Comparison of ENCODE assay signal across 7 cellular contexts in genomic region chr5:95760291-95761191, GRCh38. TPM values are rescaled to one million over a fixed set of nuclear protein-coding genes. Genes with fewer than 3 reads are reported as not detected.
DNase-seq lines count a peak whose midpoint lies in the region; ATAC-seq, FAIRE-seq and TF ChIP-seq lines count a peak whose summit lies in the region.

No MANE protein-coding gene starts in this region.

- FAIRE-seq in HepG2 (lab: Jason Lieb, UNC): peak; percentile 68

- H3K27me3 ChIP-seq in Loucy (ENCODE audit: insufficient read depth, low read length, poor library complexity, severe bottlenecking) (no peaks in the 10 kb centered on the region), adrenal gland (no peaks in the 10 kb centered on the region), HepG2 (ENCODE audit: control insufficient read depth in 1 of 2, insufficient read depth in 2 of 2, low read length in 2 of 2) (no peaks in the 10 kb centered on the region)

- TF ChIP-seq EP300 in HepG2 (IDR thresholded peaks at IDR 0.05; ENCODE audit: low read depth in 2 of 2, low read length in 2 of 2) (0 out of 4 replicates have a peak, but pooled peaks of 1 of the 2 experiments have one; percentile 8), HepG2 (CRISPR knock-in tag; IDR thresholded peaks at IDR 0.05; ENCODE audit: borderline replicate concordance) (no peak; the same call in 1 of the 2 replicates)

- H4K20me1 ChIP-seq in Loucy (ENCODE audit: insufficient read depth, low read length, poor library complexity, severe bottlenecking) (no peaks in the 10 kb centered on the region), HepG2 (ENCODE audit: insufficient read depth, low read length) (no peaks in the 10 kb centered on the region)

- TF ChIP-seq POLR2A in adrenal gland (IDR thresholded peaks at IDR 0.05): no peak
- TF ChIP-seq POLR2A in HepG2 (IDR thresholded peaks at IDR 0.05; ENCODE audit: insufficient read depth in 1 of 2, low read depth in 2 of 2, low read length in 2 of 2): no peak

- peaks cover 21% of the 10 kb centered on the region; the same call in 1 of the 2 replicates for H3K36me3 ChIP-seq in Loucy (ENCODE audit: insufficient read depth, low read length)
- peaks cover 0 to 17% of the 10 kb centered on the region in 2 donors for H3K36me3 ChIP-seq in adrenal gland (replicated peaks in 1 of 2)
- H3K36me3 ChIP-seq in HepG2 (replicated peaks in 1 of 2; ENCODE audit: control insufficient read depth in 1 of 2, insufficient read depth in 2 of 2, low read length in 2 of 2): peaks cover 0 to 8% of the 10 kb centered on the region in 2 experiments; a peak in 2 of 5 replicates

- H2AFZ ChIP-seq in Loucy (ENCODE audit: low read length) (no peak overlapping the region), HepG2 (ENCODE audit: low read length) (no peak overlapping the region)

- DNase-seq in adrenal gland (no peak), HepG2 (ENCODE audit: low spot score) (peak; percentile 71), posterior cingulate gyrus (no peak)
- DNase-seq in activated CD8-positive, alpha-beta memory T cell treated with anti-CD3 and anti-CD28 coated beads, Interleukin-2, amount 50 U/mL, for 48 hours: no peak

- H3F3A ChIP-seq in Loucy (ENCODE audit: low read depth): no peaks in the 10 kb centered on the region

- CTCF ChIA-PET in HepG2 (lab: Yijun Ruan, JAX; ENCODE audit: low intra/inter-chr PET ratio, low total read pairs): interaction anchor here (1.1 kb wide), 1 partner anchor 21 kb away, joined by 3 read pairs; no protein-coding TSS in a partner anchor

- no peak for TF ChIP-seq CTCF in Loucy (conservative IDR thresholded peaks at IDR 0.05; ENCODE audit: low read length)
- TF ChIP-seq CTCF in adrenal gland (IDR thresholded peaks at IDR 0.05): no peak
- no peak for TF ChIP-seq CTCF in HepG2 (CRISPR knock-in tag; IDR thresholded peaks at IDR 0.05)

- ATAC-seq in GM18498 (IDR thresholded peaks at IDR 0.05; ENCODE audit: unreplicated experiment) (peak; percentile 92), GM21825 (IDR thresholded peaks at IDR 0.05; ENCODE audit: unreplicated experiment) (peak; percentile 91), HepG2 (peak; percentile 14)

- POLR2A ChIA-PET in HepG2 (lab: Yijun Ruan, JAX): interaction anchor here (0.6 to 1.1 kb wide), 7 partner anchors 8 to 206 kb away, joined by 3 to 8 read pairs (median 3); partner anchors contain the start of genes ARSK, GLRX, RHOBTB3 and SKIC3

- peak overlapping the region; percentile 82 for H3K4me2 ChIP-seq in Loucy (ENCODE audit: low read depth, low read length, poor library complexity, severe bottlenecking)
- peak overlapping the region; percentile 68 for H3K4me2 ChIP-seq in HepG2 (ENCODE audit: low read depth, low read length)

- H3K9me2 ChIP-seq in Loucy (replicated peaks; ENCODE audit: low read depth, low read length): no peaks in the 10 kb centered on the region

- BruUV-seq in HepG2 (replicated peaks; lab: Mats Ljungman, UMichigan): no TSS peak

- no peak for TF ChIP-seq RAD21 in HepG2 (CRISPR knock-in tag; IDR thresholded peaks at IDR 0.05)

- peak overlapping the region in 4 of 5 donors; percentile 11 to 71 (median 54) for H3K27ac ChIP-seq in adrenal gland
- H3K27ac ChIP-seq in HepG2 (ENCODE audit: extremely low read length, insufficient read depth, low read length): peak overlapping the region; percentile 51

- H3K4me1 ChIP-seq in Loucy (ENCODE audit: insufficient read depth, low read length, poor library complexity, severe bottlenecking) (peaks cover 38% of the 10 kb centered on the region), adrenal gland (replicated peaks in 1 of 2) (peaks cover 0 to 41% of the 10 kb centered on the region in 2 donors), HepG2 (ENCODE audit: insufficient read depth, low read length) (peaks cover 43% of the 10 kb centered on the region)

- H3K79me2 ChIP-seq in Loucy (ENCODE audit: insufficient read depth, low read length): no peaks in the 10 kb centered on the region
- H3K79me2 ChIP-seq in HepG2 (ENCODE audit: insufficient read depth, low read length): no peaks in the 10 kb centered on the region

- 56 to 68% (median 58%) methylated on average over 3 of the region's 3 CpGs for WGBS in adrenal gland, 4 donors
- 41% methylated on average over 3 of the region's 3 CpGs for WGBS in HepG2 (ENCODE audit: low lambda C conversion rate)

- H3K9ac ChIP-seq in Loucy (ENCODE audit: low read depth, low read length, poor library complexity, severe bottlenecking): peak overlapping the region; percentile 49
- peak overlapping the region; percentile 26; the same call in 1 of the 2 replicates for H3K9ac ChIP-seq in HepG2 (ENCODE audit: insufficient read depth, low read depth, low read length)

- H3K4me3 ChIP-seq in Loucy (ENCODE audit: low read length, poor library complexity, severe bottlenecking): peak overlapping the region; percentile 66
- no peak overlapping the region for H3K4me3 ChIP-seq in adrenal gland
- peak overlapping the region; percentile 1 to 66 (median 52); a peak in 2 of 6 replicates for H3K4me3 ChIP-seq in HepG2 (replicated peaks in 1 of 3; ENCODE audit: insufficient read depth in 1 of 3, low read depth in 2 of 3, low read length in 3 of 3)

- no peaks in the 10 kb centered on the region for H3K9me3 ChIP-seq in Loucy (ENCODE audit: insufficient read depth, low read depth, low read length)
- no peaks in the 10 kb centered on the region for H3K9me3 ChIP-seq in adrenal gland (replicated peaks in 1 of 3)
- H3K9me3 ChIP-seq in HepG2 (ENCODE audit: low read length): no peaks in the 10 kb centered on the region

- intact Hi-C loops in adrenal gland (cut with DNase I) (loop anchor here in 1 of 2 donors (10.0 kb wide), 1 partner anchor 96 kb away; no protein-coding TSS in a partner anchor), HepG2 (cut with micrococcal nuclease; ENCODE audit: unreplicated experiment) (no loop called here), posterior cingulate gyrus (cut with DNase I) (no loop called here)

- in situ Hi-C loops in HepG2 (cut with HindIII; ENCODE audit: extremely low pct_ligation_motif_present, low pct_unique_long_range_greater_than_20kb): no loop called here

TF ChIP-seq in HepG2, 621 proteins besides CTCF, POLR2A, EP300 and RAD21 (continues in another document):
- TF ChIP-seq HMG20A (CRISPR knock-in tag; IDR thresholded peaks at IDR 0.05; ENCODE audit: borderline replicate concordance) (peak; percentile 33; the same call in 1 of the 2 replicates), CEBPG (CRISPR knock-in tag; IDR thresholded peaks at IDR 0.05) (peak; percentile 88), BRCA1 (CRISPR knock-in tag; IDR thresholded peaks at IDR 0.05) (no peak), MAFK (conservative IDR thresholded peaks at IDR 0.05 in 1 of 2, IDR thresholded peaks at IDR 0.05 in 1 of 2; ENCODE audit: low read length in 2 of 2) (peak in 1 of 2 experiments; percentile 20; a peak in 1 of 4 replicates), ISL2 (CRISPR knock-in tag; IDR thresholded peaks at IDR 0.05) (peak; percentile 64), SRSF4 (IDR thresholded peaks at IDR 0.05; ENCODE audit: low read depth, low read length, poor library complexity, severe bottlenecking) (no peak)
- TF ChIP-seq, protein P1, sequence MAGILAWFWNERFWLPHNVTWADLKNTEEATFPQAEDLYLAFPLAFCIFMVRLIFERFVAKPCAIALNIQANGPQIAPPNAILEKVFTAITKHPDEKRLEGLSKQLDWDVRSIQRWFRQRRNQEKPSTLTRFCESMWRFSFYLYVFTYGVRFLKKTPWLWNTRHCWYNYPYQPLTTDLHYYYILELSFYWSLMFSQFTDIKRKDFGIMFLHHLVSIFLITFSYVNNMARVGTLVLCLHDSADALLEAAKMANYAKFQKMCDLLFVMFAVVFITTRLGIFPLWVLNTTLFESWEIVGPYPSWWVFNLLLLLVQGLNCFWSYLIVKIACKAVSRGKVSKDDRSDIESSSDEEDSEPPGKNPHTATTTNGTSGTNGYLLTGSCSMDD (CRISPR knock-in tag; IDR thresholded peaks at IDR 0.05): no peak

RNA-seq across cellular contexts. Expression of gene RHOBTB3, which starts 29.4 kb away (rescaled TPM):
- 100 to 1,000 TPM in 5 of 8 donors, 10 to 100 TPM in 3; 91.8 to 243 (median 139) TPM for total RNA-seq in adrenal gland
- 10 to 100 TPM; 23.9 to 56.9 (median 28.2) TPM for polyA plus RNA-seq in adrenal gland
- total RNA-seq in HepG2 (2016; rRNA removed; fragmentation: Illumina TruSeq; extraction: Trizol): 35.4 and 39.6 TPM in 2 replicates
- total RNA-seq in HepG2 (2016; cell fraction: cytosol; rRNA removed; fragmentation: Illumina TruSeq; extraction: Trizol; ENCODE audit: low read depth): 65.4 and 73.3 TPM in 2 replicates
- total RNA-seq in HepG2 (2016; cell fraction: insoluble cytoplasmic fraction; rRNA removed; fragmentation: Illumina TruSeq; extraction: Trizol): 34.8 and 35.7 TPM in 2 replicates
- total RNA-seq in HepG2 (2016; cell fraction: membrane; rRNA removed; fragmentation: Illumina TruSeq; extraction: Trizol): 29.2 and 34.2 TPM in 2 replicates
- total RNA-seq in HepG2 (2016; cell fraction: nucleus; rRNA removed; fragmentation: Illumina TruSeq; extraction: Trizol): 34.5 and 45.0 TPM in 2 replicates
- polyA plus RNA-seq in HepG2 (2011; rRNA removed): 27.8 and 31.6 TPM in 2 replicates
- polyA plus RNA-seq in HepG2 (2011; cell fraction: cytosol; rRNA removed): 33.5 and 37.5 TPM in 2 replicates
- 28.1 and 35.6 TPM in 2 replicates for polyA plus RNA-seq in HepG2 (2011; cell fraction: nucleus; rRNA removed)
- 16.2 and 20.3 TPM in 2 replicates for polyA plus RNA-seq in HepG2 (2012)
- 4.4 and 6.7 TPM in 2 replicates for polyA plus RNA-seq in HepG2 (2016; cell fraction: cytosol; fragmentation: Illumina TruSeq; extraction: Trizol; ENCODE audit: low read depth)
- polyA plus RNA-seq in HepG2 (2016; cell fraction: insoluble cytoplasmic fraction; fragmentation: Illumina TruSeq; extraction: Trizol; ENCODE audit: low read depth): 31.3 and 33.4 TPM in 2 replicates
- polyA plus RNA-seq in HepG2 (2016; cell fraction: membrane; fragmentation: Illumina TruSeq; extraction: Trizol; ENCODE audit: low read depth): 11.0 and 11.2 TPM in 2 replicates
- 31.1 and 35.1 TPM in 2 replicates for polyA plus RNA-seq in HepG2 (2016; cell fraction: nucleus; fragmentation: Illumina TruSeq; extraction: Trizol; ENCODE audit: insufficient read depth, low read depth)
- polyA minus RNA-seq in HepG2 (2011; rRNA and poly(A)+ RNA removed; ENCODE audit: low replicate concordance): 153 and 617 TPM in 2 replicates
- polyA minus RNA-seq in HepG2 (2011; cell fraction: cytosol; rRNA and poly(A)+ RNA removed): 64.8 and 73.2 TPM in 2 replicates
- 85.0 and 93.4 TPM in 2 replicates for polyA minus RNA-seq in HepG2 (2011; cell fraction: nucleus; rRNA and poly(A)+ RNA removed)

Comparison
In these comparisons a context has a peak if more than half of its experiments do, and no peak if none do; other contexts are left out.
1. ATAC-seq: peak in every context shown above with its lines; median percentile 92 in GM18498; 91 in GM21825; 14 in HepG2.
2. H3K4me3 ChIP-seq: peak in Loucy (single experiment) and HepG2 (3 of 3); none in adrenal gland (0 of 4).